1 cellular context compared by ENCODE assay signal in genomic region chr1:161001537-161001936, GRCh38.
TF ChIP-seq lines count a peak whose summit lies in the region.

No MANE protein-coding gene starts in this region.

TF ChIP-seq in WTC11, 78 proteins besides CTCF, POLR2A, EP300 and RAD21 (continued from another document):
- TF ChIP-seq, protein P1, sequence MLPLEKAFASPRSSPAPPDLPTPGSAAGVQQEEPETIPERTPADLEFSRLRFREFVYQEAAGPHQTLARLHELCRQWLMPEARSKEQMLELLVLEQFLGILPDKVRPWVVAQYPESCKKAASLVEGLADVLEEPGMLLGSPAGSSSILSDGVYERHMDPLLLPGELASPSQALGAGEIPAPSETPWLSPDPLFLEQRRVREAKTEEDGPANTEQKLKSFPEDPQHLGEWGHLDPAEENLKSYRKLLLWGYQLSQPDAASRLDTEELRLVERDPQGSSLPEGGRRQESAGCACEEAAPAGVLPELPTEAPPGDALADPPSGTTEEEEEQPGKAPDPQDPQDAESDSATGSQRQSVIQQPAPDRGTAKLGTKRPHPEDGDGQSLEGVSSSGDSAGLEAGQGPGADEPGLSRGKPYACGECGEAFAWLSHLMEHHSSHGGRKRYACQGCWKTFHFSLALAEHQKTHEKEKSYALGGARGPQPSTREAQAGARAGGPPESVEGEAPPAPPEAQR (CRISPR knock-in tag; IDR thresholded peaks at IDR 0.05) = no peak
- TF ChIP-seq JUN (CRISPR knock-in tag; IDR thresholded peaks at IDR 0.05) = no peak
- TF ChIP-seq, protein P2, sequence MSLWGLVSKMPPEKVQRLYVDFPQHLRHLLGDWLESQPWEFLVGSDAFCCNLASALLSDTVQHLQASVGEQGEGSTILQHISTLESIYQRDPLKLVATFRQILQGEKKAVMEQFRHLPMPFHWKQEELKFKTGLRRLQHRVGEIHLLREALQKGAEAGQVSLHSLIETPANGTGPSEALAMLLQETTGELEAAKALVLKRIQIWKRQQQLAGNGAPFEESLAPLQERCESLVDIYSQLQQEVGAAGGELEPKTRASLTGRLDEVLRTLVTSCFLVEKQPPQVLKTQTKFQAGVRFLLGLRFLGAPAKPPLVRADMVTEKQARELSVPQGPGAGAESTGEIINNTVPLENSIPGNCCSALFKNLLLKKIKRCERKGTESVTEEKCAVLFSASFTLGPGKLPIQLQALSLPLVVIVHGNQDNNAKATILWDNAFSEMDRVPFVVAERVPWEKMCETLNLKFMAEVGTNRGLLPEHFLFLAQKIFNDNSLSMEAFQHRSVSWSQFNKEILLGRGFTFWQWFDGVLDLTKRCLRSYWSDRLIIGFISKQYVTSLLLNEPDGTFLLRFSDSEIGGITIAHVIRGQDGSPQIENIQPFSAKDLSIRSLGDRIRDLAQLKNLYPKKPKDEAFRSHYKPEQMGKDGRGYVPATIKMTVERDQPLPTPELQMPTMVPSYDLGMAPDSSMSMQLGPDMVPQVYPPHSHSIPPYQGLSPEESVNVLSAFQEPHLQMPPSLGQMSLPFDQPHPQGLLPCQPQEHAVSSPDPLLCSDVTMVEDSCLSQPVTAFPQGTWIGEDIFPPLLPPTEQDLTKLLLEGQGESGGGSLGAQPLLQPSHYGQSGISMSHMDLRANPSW (CRISPR knock-in tag; conservative IDR thresholded peaks at IDR 0.05; ENCODE audit: low read depth) = no peak
- TF ChIP-seq ZNF219 (CRISPR knock-in tag; IDR thresholded peaks at IDR 0.05; ENCODE audit: borderline replicate concordance) = no peak
- TF ChIP-seq KAT7 (CRISPR knock-in tag; IDR thresholded peaks at IDR 0.05; ENCODE audit: borderline replicate concordance) = no peak
- TF ChIP-seq, protein P3, sequence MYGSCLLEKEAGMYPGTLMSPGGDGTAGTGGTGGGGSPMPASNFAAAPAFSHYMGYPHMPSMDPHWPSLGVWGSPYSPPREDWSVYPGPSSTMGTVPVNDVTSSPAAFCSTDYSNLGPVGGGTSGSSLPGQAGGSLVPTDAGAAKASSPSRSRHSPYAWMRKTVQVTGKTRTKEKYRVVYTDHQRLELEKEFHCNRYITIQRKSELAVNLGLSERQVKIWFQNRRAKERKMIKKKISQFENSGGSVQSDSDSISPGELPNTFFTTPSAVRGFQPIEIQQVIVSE (CRISPR knock-in tag; IDR thresholded peaks at IDR 0.05; ENCODE audit: borderline replicate concordance) = no peak
- no peak for TF ChIP-seq ZNF317 (CRISPR knock-in tag; IDR thresholded peaks at IDR 0.05; ENCODE audit: borderline replicate concordance, low read depth)
- no peak for TF ChIP-seq ELF4 (CRISPR knock-in tag; IDR thresholded peaks at IDR 0.05; ENCODE audit: low read depth)
- TF ChIP-seq ZNF396 (CRISPR knock-in tag; IDR thresholded peaks at IDR 0.05; ENCODE audit: borderline replicate concordance) = no peak
- no peak for TF ChIP-seq FOXK1 (CRISPR knock-in tag; IDR thresholded peaks at IDR 0.05)
- no peak for TF ChIP-seq NFATC4 (CRISPR knock-in tag; IDR thresholded peaks at IDR 0.05)
